8 cellular contexts compared by ENCODE assay signal in genomic region chr3:15098503-15099363, GRCh38. TPM values are rescaled to one million over a fixed set of nuclear protein-coding genes. Genes with fewer than 3 reads are reported as not detected.
DNase-seq lines count a peak whose midpoint lies in the region; ATAC-seq and TF ChIP-seq lines count a peak whose summit lies in the region.

Gene RBSN (minus strand): TSS chr3:15099148. CDS start chr3:15096120, 3,028 bp downstream.

- peaks cover 7% of the 10 kb centered on the region for H3K36me3 Mint-ChIP-seq in T-helper 17 cell (ENCODE audit: low read depth)

- H3K27ac Mint-ChIP-seq in T-helper 17 cell, result peak within 1 kb of the TSS; percentile 92

- TF ChIP-seq CTCF in prostate gland (IDR thresholded peaks at IDR 0.05), result peak in 1 of 4 experiments; percentile 18

- H3K9me3 ChIP-seq in T-helper 17 cell (ENCODE audit: control insufficient read depth, low read length, poor library complexity, severe bottlenecking), result no peaks in the 10 kb centered on the region
- no peaks in the 10 kb centered on the region for H3K9me3 ChIP-seq in prostate gland

- peak within 1 kb of the TSS; percentile 79 to 92 for H3K4me3 ChIP-seq in prostate gland

- peak within 1 kb of the TSS; percentile 64 to 74 for H3K27ac ChIP-seq in prostate gland

- intact Hi-C loops in left ventricle myocardium superior (cut with micrococcal nuclease), result no loop called here
- intact Hi-C loops in prostate gland (cut with DNase I), result no loop called here

- DNase-seq in NCI-H146 (lab: John Stamatoyannopoulos, UW) (peak; percentile 89), T-helper 17 cell (peak; percentile 90 to 94 (median 90)), anterior cingulate cortex (lab: John Stamatoyannopoulos, UW) (peak; percentile 76 to 97 (median 93)), left ventricle myocardium superior (peak; percentile 98), prostate gland (ENCODE audit: low spot score) (peak; percentile 92), ureter (ENCODE audit: low spot score) (peak; percentile 94)

- H3K36me3 ChIP-seq in prostate gland, result no peaks in the 10 kb centered on the region

- H3K4me1 Mint-ChIP-seq in T-helper 17 cell, result peaks cover 23% of the 10 kb centered on the region

- peak within 1 kb of the TSS; percentile 92 for H3K4me3 Mint-ChIP-seq in T-helper 17 cell

- WGBS in prostate gland, result under 1% methylated on average over 72 of the region's 72 CpGs

- H3K4me1 ChIP-seq in prostate gland (replicated peaks), result no peaks in the 10 kb centered on the region

- ATAC-seq in HG02870 (IDR thresholded peaks at IDR 0.05; ENCODE audit: unreplicated experiment) (peak; percentile 75), T-helper 17 cell (peak; percentile 82), left ventricle myocardium superior (peak; percentile 72)

- H3K27me3 ChIP-seq in prostate gland (replicated peaks; ENCODE audit: insufficient read depth), result no peaks in the 10 kb centered on the region

- TF ChIP-seq POLR2A in GM15510 (IDR thresholded peaks at IDR 0.05; ENCODE audit: borderline replicate concordance, extremely low read depth, insufficient read length) (peak; percentile 75), prostate gland (IDR thresholded peaks at IDR 0.05) (peak; percentile 54)

- no peaks in the 10 kb centered on the region for H3K27me3 Mint-ChIP-seq in T-helper 17 cell

RNA-seq across cellular contexts. Expression of gene RBSN, which starts in this region (rescaled TPM):
- 10 to 100 TPM; 37.2 to 38.7 TPM for total RNA-seq in T-helper 17 cell
- total RNA-seq in left ventricle myocardium superior, result 17.8 TPM
- 10 to 100 TPM; 17.9 to 39.4 TPM for total RNA-seq in prostate gland
- 28.0 TPM for total RNA-seq in ureter

Comparison
In these comparisons a context has a peak if more than half of its experiments do, and no peak if none do; other contexts are left out.
1. Peak in every context shown above with its lines: DNase-seq, ATAC-seq, H3K4me3 ChIP-seq and H3K27ac ChIP-seq.